Comparison of ENCODE assay signal across 1 cellular context in the genomic region with DNA sequence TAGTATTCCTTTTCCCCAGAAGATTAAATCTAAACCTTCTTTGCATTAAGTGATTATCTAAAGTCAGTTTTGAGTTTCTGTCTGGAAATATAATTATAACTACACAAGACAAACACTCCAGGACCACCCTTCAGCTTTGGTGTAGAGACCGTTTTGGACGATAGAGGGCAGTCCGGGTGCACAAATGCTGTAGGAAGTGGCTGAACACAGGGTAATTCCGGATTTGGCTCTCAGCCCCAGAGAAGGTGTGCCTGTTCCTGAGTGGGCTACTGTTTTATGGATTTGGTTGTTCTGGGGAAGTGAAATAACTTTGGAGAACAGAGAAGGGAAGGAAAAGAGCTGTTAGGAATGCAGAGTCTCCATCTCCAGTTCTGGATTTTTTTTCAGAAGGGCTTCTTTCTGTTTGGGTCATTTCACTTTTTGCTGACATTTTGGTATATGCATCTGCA.
A peak's percentile ranks its signal among the peaks of the same experiment; 100 is the strongest.
TF ChIP-seq lines count a peak whose summit lies in the region.

No MANE protein-coding gene starts in this region.

TF ChIP-seq in GM12878, 131 proteins besides CTCF, POLR2A, EP300 and RAD21 (continued from another document):
- TF ChIP-seq, protein P1, sequence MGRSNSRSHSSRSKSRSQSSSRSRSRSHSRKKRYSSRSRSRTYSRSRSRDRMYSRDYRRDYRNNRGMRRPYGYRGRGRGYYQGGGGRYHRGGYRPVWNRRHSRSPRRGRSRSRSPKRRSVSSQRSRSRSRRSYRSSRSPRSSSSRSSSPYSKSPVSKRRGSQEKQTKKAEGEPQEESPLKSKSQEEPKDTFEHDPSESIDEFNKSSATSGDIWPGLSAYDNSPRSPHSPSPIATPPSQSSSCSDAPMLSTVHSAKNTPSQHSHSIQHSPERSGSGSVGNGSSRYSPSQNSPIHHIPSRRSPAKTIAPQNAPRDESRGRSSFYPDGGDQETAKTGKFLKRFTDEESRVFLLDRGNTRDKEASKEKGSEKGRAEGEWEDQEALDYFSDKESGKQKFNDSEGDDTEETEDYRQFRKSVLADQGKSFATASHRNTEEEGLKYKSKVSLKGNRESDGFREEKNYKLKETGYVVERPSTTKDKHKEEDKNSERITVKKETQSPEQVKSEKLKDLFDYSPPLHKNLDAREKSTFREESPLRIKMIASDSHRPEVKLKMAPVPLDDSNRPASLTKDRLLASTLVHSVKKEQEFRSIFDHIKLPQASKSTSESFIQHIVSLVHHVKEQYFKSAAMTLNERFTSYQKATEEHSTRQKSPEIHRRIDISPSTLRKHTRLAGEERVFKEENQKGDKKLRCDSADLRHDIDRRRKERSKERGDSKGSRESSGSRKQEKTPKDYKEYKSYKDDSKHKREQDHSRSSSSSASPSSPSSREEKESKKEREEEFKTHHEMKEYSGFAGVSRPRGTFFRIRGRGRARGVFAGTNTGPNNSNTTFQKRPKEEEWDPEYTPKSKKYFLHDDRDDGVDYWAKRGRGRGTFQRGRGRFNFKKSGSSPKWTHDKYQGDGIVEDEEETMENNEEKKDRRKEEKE (IDR thresholded peaks at IDR 0.05): no peak
- TF ChIP-seq RFX5 (IDR thresholded peaks at IDR 0.05; ENCODE audit: low read depth, low read length) (no peak), EGR1 (IDR thresholded peaks at IDR 0.05; ENCODE audit: borderline replicate concordance in 1 of 2, low read depth in 2 of 2, low read length in 2 of 2) (no peak), HDGF (IDR thresholded peaks at IDR 0.05) (peak; percentile 65; the same call in 1 of the 2 replicates), ZNF622 (IDR thresholded peaks at IDR 0.05) (no peak), POU2F2 (IDR thresholded peaks at IDR 0.05; ENCODE audit: borderline replicate concordance, low read depth, low read length) (0 out of 3 replicates have a peak, but pooled peaks have one; percentile 9), CREB1 (IDR thresholded peaks at IDR 0.05; ENCODE audit: low read depth) (no peak), NR2F1 (conservative IDR thresholded peaks at IDR 0.05) (no peak), SREBF2 (IDR thresholded peaks at IDR 0.05; ENCODE audit: low read length) (no peak), IKZF1 (conservative IDR thresholded peaks at IDR 0.05) (no peak; the same call in 1 of the 2 replicates)
